Comparison of ENCODE assay signal across 22 cellular contexts in genomic region chr2:60465736-60466135, GRCh38.
A peak's percentile ranks its signal among the peaks of the same experiment; 100 is the strongest.
DNase-seq lines count a peak whose midpoint lies in the region; ATAC-seq, FAIRE-seq and TF ChIP-seq lines count a peak whose summit lies in the region.
"Had no signal": no experiment of that assay in that cellular context is flagged by ENCODE, and none has a peak within 500 bp of the region (broad histone marks: within the 10 kb centered on the region; RNA-seq: fewer than 3 reads in every experiment).

No MANE protein-coding gene starts in this region.

- POLR2A ChIA-PET in PC-3 (lab: Charles Lee; ENCODE audit: unreplicated experiment): no interaction called here

- H3K36me3 ChIP-seq in PC-3 (ENCODE audit: low read depth, low read length): no peaks in the 10 kb centered on the region
- H3K36me3 ChIP-seq in bronchial epithelial cell (ENCODE audit: control insufficient read depth, insufficient read depth, low read length): peaks cover 7% of the 10 kb centered on the region
- peaks cover 0 to 19% of the 10 kb centered on the region in 2 experiments for H3K36me3 ChIP-seq in mesenchymal stem cell (ENCODE audit: control insufficient read depth in 1 of 2, insufficient read depth in 2 of 2, low read depth in 1 of 2, low read length in 2 of 2)
- H3K36me3 ChIP-seq: thoracic aorta had no signal

- no peak overlapping the region for H3K9ac ChIP-seq in PC-3 (ENCODE audit: low read length)
- no peak overlapping the region for H3K9ac ChIP-seq in mesenchymal stem cell (ENCODE audit: low read length)

- no peak overlapping the region for H2BK120ac ChIP-seq in mesenchymal stem cell (ENCODE audit: low read depth, low read length)

- CTCF ChIA-PET in PC-3 (lab: Charles Lee): no interaction called here

- no peaks in the 10 kb centered on the region for H3K27me3 Mint-ChIP-seq in stimulated activated naive B cell treated with anti-CD40 and anti-IgM and Interleukin-4, amounts not matched to agents 10 μg/mL and 1 μg/mL and 100 μg/mL, for 72 hours
- H3K27me3 Mint-ChIP-seq in type B pancreatic cell: no peaks in the 10 kb centered on the region
- H3K27me3 Mint-ChIP-seq: CD4-positive, alpha-beta T cell had no signal

- H4K8ac ChIP-seq in mesenchymal stem cell (ENCODE audit: low read length): no peak overlapping the region

- H4K20me1 ChIP-seq in PC-3 (ENCODE audit: low read length): no peaks in the 10 kb centered on the region

- 72% methylated on average over 4 of the region's 4 CpGs for WGBS in mesenchymal stem cell

- H3K27me3 ChIP-seq in PC-3 (ENCODE audit: low read length) (no peaks in the 10 kb centered on the region), bronchial epithelial cell (ENCODE audit: control insufficient read depth, insufficient read depth, low read length) (no peaks in the 10 kb centered on the region), mesenchymal stem cell (ENCODE audit: control insufficient read depth in 1 of 2, insufficient read depth in 1 of 2, low read length in 2 of 2) (no peaks in the 10 kb centered on the region)
- H3K27me3 ChIP-seq: heart right ventricle had no signal

- H3K23ac ChIP-seq in mesenchymal stem cell (ENCODE audit: low read length in 2 of 2): no peak overlapping the region

- no peak overlapping the region for H3K4me2 ChIP-seq in PC-3 (ENCODE audit: low read length)
- peak overlapping the region; percentile 12 for H3K4me2 ChIP-seq in mesenchymal stem cell (ENCODE audit: low read length, poor library complexity, severe bottlenecking)

- peaks cover 52 to 72% of the 10 kb centered on the region in 2 donors for H3K36me3 Mint-ChIP-seq in stimulated activated naive B cell treated with anti-CD40 and anti-IgM and Interleukin-4, amounts not matched to agents 10 μg/mL and 1 μg/mL and 100 μg/mL, for 72 hours
- peaks cover 38% of the 10 kb centered on the region for H3K36me3 Mint-ChIP-seq in type B pancreatic cell

- peaks cover 10% of the 10 kb centered on the region for H3K4me1 ChIP-seq in PC-3 (ENCODE audit: insufficient read depth, low read length)
- H3K4me1 ChIP-seq in mesenchymal stem cell (ENCODE audit: control insufficient read depth, insufficient read depth, low read depth, low read length): no peaks in the 10 kb centered on the region

- ATAC-seq in PC-3: peak; percentile 29; the same call in 1 of the 2 replicates
- peak; percentile 21 to 39 for ATAC-seq in stimulated activated naive B cell treated with anti-CD40 and anti-IgM and Interleukin-4, amounts not matched to agents 10 μg/mL and 1 μg/mL and 100 μg/mL, for 72 hours (replicated peaks)
- ATAC-seq: SK-N-SH treated with all-trans-retinoic acid at 6 μM for 48 hours had no signal

- no peaks in the 10 kb centered on the region for H3K79me2 ChIP-seq in PC-3 (ENCODE audit: low read length)

- no peaks in the 10 kb centered on the region for H3F3A ChIP-seq in PC-3 (ENCODE audit: low read length, unreplicated experiment)

- H2AK5ac ChIP-seq in mesenchymal stem cell (ENCODE audit: low read length, severe bottlenecking): no peak overlapping the region

- H3K18ac ChIP-seq in mesenchymal stem cell (ENCODE audit: low read depth in 1 of 2, low read length in 2 of 2): no peak overlapping the region

- peaks cover 5% of the 10 kb centered on the region for H3K79me1 ChIP-seq in mesenchymal stem cell (replicated peaks; ENCODE audit: low read length, poor library complexity, severe bottlenecking)

- FAIRE-seq in bronchial epithelial cell (lab: Jason Lieb, UNC): no peak

- no peak overlapping the region for H3K14ac ChIP-seq in mesenchymal stem cell (ENCODE audit: low read length in 2 of 2)

- no peak overlapping the region for H3K27ac ChIP-seq in PC-3 (ENCODE audit: low read length)
- no peak overlapping the region for H3K27ac ChIP-seq in mesenchymal stem cell (ENCODE audit: low read length, poor library complexity, severe bottlenecking)
- H3K27ac ChIP-seq: thoracic aorta had no signal

- H2AFZ ChIP-seq in PC-3 (ENCODE audit: low read length) (no peak overlapping the region), mesenchymal stem cell (ENCODE audit: low read depth, low read length) (no peak overlapping the region)

- no peak for DNase-seq in PC-3
- DNase-seq in bronchial epithelial cell (ENCODE audit: low read depth): peak; percentile 71
- DNase-seq in mesenchymal stem cell: no peak
- DNase-seq in stimulated activated naive B cell treated with anti-CD40 and anti-IgM and Interleukin-4, amounts not matched to agents 10 μg/mL and 1 μg/mL and 100 μg/mL, for 72 hours: no peak
- DNase-seq in NCI-H446 treated with DMSO at 0.1 percent for 48 hours (lab: John Stamatoyannopoulos, UW): no peak
- DNase-seq in T1000 (lab: John Stamatoyannopoulos, UW): no peak
- no peak for DNase-seq in type B pancreatic cell (ENCODE audit: extremely low spot score, unreplicated experiment)
- DNase-seq: activated CD4-positive, alpha-beta T cell treated with anti-CD3 and anti-CD28 coated beads, Interleukin-2, amount 10 ng/mL, durations not matched to agents 24 days and 14 days; activated naive CD4-positive, alpha-beta T cell treated with anti-CD3 and anti-CD28 coated beads for 36 hours; CD4-positive, alpha-beta T cell; central memory CD4-positive, alpha-beta T cell; HCEC 1CT; heart right ventricle; NCI-H1092 treated with DMSO at 0.1 percent for 48 hours; NCI-H187 treated with DMSO at 0.1 percent for 48 hours; NCI-H526 treated with DMSO at 0.1 percent for 48 hours; posterior cingulate gyrus; T-helper 2 cell had no signal

- no peak overlapping the region for H2BK5ac ChIP-seq in mesenchymal stem cell (ENCODE audit: low read depth, low read length, poor library complexity, severe bottlenecking)

- H3K9me3 Mint-ChIP-seq in stimulated activated naive B cell treated with anti-CD40 and anti-IgM and Interleukin-4, amounts not matched to agents 10 μg/mL and 1 μg/mL and 100 μg/mL, for 72 hours: peaks cover 3% of the 10 kb centered on the region in 2 donors
- H3K9me3 Mint-ChIP-seq in type B pancreatic cell: peaks cover 5% of the 10 kb centered on the region
- H3K9me3 Mint-ChIP-seq: activated naive CD4-positive, alpha-beta T cell treated with anti-CD3 and anti-CD28 coated beads for 36 hours; CD4-positive, alpha-beta T cell; mesothelial cell of epicardium; nephron had no signal

- no peak overlapping the region for H3K4me3 ChIP-seq in PC-3 (ENCODE audit: low read length)
- H3K4me3 ChIP-seq in bronchial epithelial cell (ENCODE audit: low read depth, low read length): no peak overlapping the region
- no peak overlapping the region for H3K4me3 ChIP-seq in mesenchymal stem cell (ENCODE audit: insufficient read depth in 1 of 2, low read depth in 1 of 2, low read length in 2 of 2)
- H3K4me3 ChIP-seq: heart right ventricle, thoracic aorta had no signal

- H3K4me1 Mint-ChIP-seq in stimulated activated naive B cell treated with anti-CD40 and anti-IgM and Interleukin-4, amounts not matched to agents 10 μg/mL and 1 μg/mL and 100 μg/mL, for 72 hours: peaks cover 42 to 62% of the 10 kb centered on the region in 2 donors
- H3K4me1 Mint-ChIP-seq in type B pancreatic cell (ENCODE audit: unreplicated experiment): peaks cover 62% of the 10 kb centered on the region
- H3K4me1 Mint-ChIP-seq: activated CD4-positive, alpha-beta T cell treated with anti-CD3 and anti-CD28 coated beads, Interleukin-2, amount 10 ng/mL, durations not matched to agents 24 days and 14 days had no signal

- peak overlapping the region; percentile 91 for H3K27ac Mint-ChIP-seq in stimulated activated naive B cell treated with anti-CD40 and anti-IgM and Interleukin-4, amounts not matched to agents 10 μg/mL and 1 μg/mL and 100 μg/mL, for 72 hours
- no peak overlapping the region for H3K27ac Mint-ChIP-seq in type B pancreatic cell
- H3K27ac Mint-ChIP-seq: activated CD4-positive, alpha-beta T cell treated with anti-CD3 and anti-CD28 coated beads, Interleukin-2, amount 10 ng/mL, durations not matched to agents 24 days and 14 days; activated naive CD4-positive, alpha-beta T cell treated with anti-CD3 and anti-CD28 coated beads for 36 hours; CD4-positive, alpha-beta T cell had no signal

- H3K9me3 ChIP-seq in PC-3 (ENCODE audit: low read length) (no peaks in the 10 kb centered on the region), mesenchymal stem cell (ENCODE audit: control insufficient read depth, low read length) (no peaks in the 10 kb centered on the region)
- H3K9me3 ChIP-seq: heart right ventricle, thoracic aorta had no signal

- BruUV-seq in PC-3 (replicated peaks; lab: Mats Ljungman, UMichigan): no TSS peak

- no peaks in the 10 kb centered on the region for H3K9me2 ChIP-seq in PC-3 (replicated peaks; ENCODE audit: low read length)

- intact Hi-C loops in PC-3 (cut with micrococcal nuclease): no loop called here

- H2BK12ac ChIP-seq in mesenchymal stem cell (ENCODE audit: low read length in 2 of 2): no peak overlapping the region

- H3K4ac ChIP-seq in mesenchymal stem cell (ENCODE audit: low read depth in 1 of 2, low read length in 2 of 2): no peak overlapping the region

- H3K4me3 Mint-ChIP-seq in stimulated activated naive B cell treated with anti-CD40 and anti-IgM and Interleukin-4, amounts not matched to agents 10 μg/mL and 1 μg/mL and 100 μg/mL, for 72 hours: no peak overlapping the region
- no peak overlapping the region for H3K4me3 Mint-ChIP-seq in type B pancreatic cell
- H3K4me3 Mint-ChIP-seq: activated CD4-positive, alpha-beta T cell treated with anti-CD3 and anti-CD28 coated beads, Interleukin-2, amount 10 ng/mL, durations not matched to agents 24 days and 14 days; activated naive CD4-positive, alpha-beta T cell treated with anti-CD3 and anti-CD28 coated beads for 36 hours; CD4-positive, alpha-beta T cell; mesothelial cell of epicardium; nephron had no signal

- H4K91ac ChIP-seq in mesenchymal stem cell (ENCODE audit: low read length): no peak overlapping the region

- no peak overlapping the region for H2BK15ac ChIP-seq in mesenchymal stem cell (ENCODE audit: low read depth, poor library complexity, severe bottlenecking)

- TF ChIP-seq CTCF in PC-3 (conservative IDR thresholded peaks at IDR 0.05; ENCODE audit: low read depth, low read length) (no peak), bronchial epithelial cell (IDR thresholded peaks at IDR 0.05; ENCODE audit: insufficient read depth, low read length, severe bottlenecking) (no peak), type B pancreatic cell (conservative IDR thresholded peaks at IDR 0.05) (no peak)
